Comparison of ENCODE assay signal across 12 cellular contexts in the genomic region with DNA sequence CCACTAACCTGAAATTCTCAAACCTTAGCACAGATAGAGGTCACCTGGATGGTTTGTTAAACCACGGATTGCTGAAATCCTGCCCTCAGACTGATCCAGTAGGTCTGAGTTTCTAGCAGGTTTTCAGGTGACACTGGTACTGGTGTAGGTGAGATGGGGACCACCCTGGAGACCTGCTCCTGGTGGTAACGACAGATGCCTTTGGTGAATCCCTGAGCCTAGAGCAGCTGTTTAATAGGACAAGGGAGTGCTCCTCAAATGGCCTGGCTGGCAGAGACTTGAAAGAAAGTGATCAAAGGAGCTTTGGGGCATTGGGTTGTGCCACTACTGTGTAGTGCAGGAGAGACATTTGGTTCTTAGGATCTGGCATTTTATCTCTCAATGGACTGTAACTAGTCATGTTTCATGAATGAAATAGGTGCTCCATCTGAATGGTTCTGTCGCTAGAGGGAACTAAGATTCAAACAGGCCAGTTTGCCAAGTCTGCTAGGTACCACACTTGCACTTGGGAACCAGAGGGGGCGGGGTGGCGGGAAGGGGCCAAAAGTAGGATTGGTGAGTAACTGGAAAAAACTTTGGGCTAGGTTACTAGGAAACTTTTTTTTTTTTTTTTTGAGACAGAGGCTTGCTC. TPM values are rescaled to one million over a fixed set of nuclear protein-coding genes. Genes with fewer than 3 reads are reported as not detected.
DNase-seq lines count a peak whose midpoint lies in the region; ATAC-seq, FAIRE-seq and TF ChIP-seq lines count a peak whose summit lies in the region.
"Had no signal": no experiment of that assay in that cellular context is flagged by ENCODE, and none has a peak within 500 bp of the region (broad histone marks: within the 10 kb centered on the region; RNA-seq: fewer than 3 reads in every experiment).

No MANE protein-coding gene starts in this region.

- no peaks in the 10 kb centered on the region for H3K27me3 ChIP-seq in ACC112 (ENCODE audit: insufficient read depth, low read length)

- TF ChIP-seq CTCF in glutamatergic neuron (IDR thresholded peaks at IDR 0.05; ENCODE audit: partially characterized antibody, unreplicated experiment) = no peak

- H3K27ac ChIP-seq in ACC112 (ENCODE audit: low read depth, low read length) = peak overlapping the region; percentile 71

- DNase-seq in GM12891 (ENCODE audit: insufficient read length, low spot score) = no peak
- peak; percentile 48 for DNase-seq in SW480 (ENCODE audit: low spot score)
- DNase-seq in glutamatergic neuron = no peak
- no peak for DNase-seq in Right ventricle myocardium inferior (ENCODE audit: missing footprints)
- no peak for DNase-seq in stimulated activated naive CD8-positive, alpha-beta T cell treated with anti-CD3 and anti-CD28 coated beads, Interleukin-15, amount 100 ng/mL, for 72 hours
- DNase-seq in activated effector memory CD4-positive, alpha-beta T cell treated with Interleukin-2 at 50 U/mL for 16 hours = no peak
- DNase-seq: activated CD4-positive, alpha-beta T cell treated with anti-CD3 and anti-CD28 coated beads for 4 hours; GOT3; midbrain; NCI-H187 had no signal

- peak; percentile 86 for TF ChIP-seq POLR2A in GM12891 (IDR thresholded peaks at IDR 0.05; ENCODE audit: low read depth, low read length)

- no peaks in the 10 kb centered on the region for H3K27me3 Mint-ChIP-seq in glutamatergic neuron (ENCODE audit: unreplicated experiment)
- no peaks in the 10 kb centered on the region for H3K27me3 Mint-ChIP-seq in stimulated activated naive CD8-positive, alpha-beta T cell treated with anti-CD3 and anti-CD28 coated beads, Interleukin-15, amount 100 ng/mL, for 72 hours

- ATAC-seq in HG03175 (IDR thresholded peaks at IDR 0.05; ENCODE audit: unreplicated experiment) (no peak), Right ventricle myocardium inferior (no peak)
- ATAC-seq in stimulated activated naive CD8-positive, alpha-beta T cell treated with anti-CD3 and anti-CD28 coated beads, Interleukin-15, amount 100 ng/mL, for 72 hours = no peak

- H3K4me1 Mint-ChIP-seq in glutamatergic neuron (ENCODE audit: low read depth, unreplicated experiment) = peaks cover 7% of the 10 kb centered on the region
- H3K4me1 Mint-ChIP-seq in stimulated activated naive CD8-positive, alpha-beta T cell treated with anti-CD3 and anti-CD28 coated beads, Interleukin-15, amount 100 ng/mL, for 72 hours = peaks cover 48% of the 10 kb centered on the region

- H3K4me1 ChIP-seq in ACC112 (ENCODE audit: control insufficient read depth, insufficient read depth, low read length, unreplicated experiment) = peaks cover 44% of the 10 kb centered on the region

- H3K4me3 ChIP-seq in ACC112 (ENCODE audit: low read depth, low read length) = no peak overlapping the region

- H3K79me2 ChIP-seq in ACC112 (ENCODE audit: control insufficient read depth, insufficient read depth, low read length, unreplicated experiment) = peaks cover 45% of the 10 kb centered on the region

- no peak overlapping the region for H3K4me3 Mint-ChIP-seq in glutamatergic neuron (ENCODE audit: unreplicated experiment)
- H3K4me3 Mint-ChIP-seq in stimulated activated naive CD8-positive, alpha-beta T cell treated with anti-CD3 and anti-CD28 coated beads, Interleukin-15, amount 100 ng/mL, for 72 hours = no peak overlapping the region

- no peak overlapping the region for H2AFZ ChIP-seq in ACC112 (ENCODE audit: low read length, unreplicated experiment)

- peaks cover 25% of the 10 kb centered on the region for H3K36me3 ChIP-seq in ACC112 (ENCODE audit: insufficient read depth, low read length)

- H3K36me3 Mint-ChIP-seq in glutamatergic neuron (ENCODE audit: unreplicated experiment) = no peaks in the 10 kb centered on the region

- no peak for FAIRE-seq in GM12891 (lab: Jason Lieb, UNC)

- intact Hi-C loops in Right ventricle myocardium inferior (cut with DNase I) = no loop called here

- H3K27ac Mint-ChIP-seq in glutamatergic neuron (ENCODE audit: unreplicated experiment) = peak overlapping the region; percentile 43
- peak overlapping the region in 1 of 2 donors; percentile 89 for H3K27ac Mint-ChIP-seq in stimulated activated naive CD8-positive, alpha-beta T cell treated with anti-CD3 and anti-CD28 coated beads, Interleukin-15, amount 100 ng/mL, for 72 hours

- H3K9me3 Mint-ChIP-seq in glutamatergic neuron (ENCODE audit: unreplicated experiment) = peaks cover 7% of the 10 kb centered on the region
- no peaks in the 10 kb centered on the region for H3K9me3 Mint-ChIP-seq in stimulated activated naive CD8-positive, alpha-beta T cell treated with anti-CD3 and anti-CD28 coated beads, Interleukin-15, amount 100 ng/mL, for 72 hours

TF ChIP-seq in GM12891, 5 proteins besides CTCF, POLR2A, EP300 and RAD21:
- TF ChIP-seq POLR2AphosphoS5 (IDR thresholded peaks at IDR 0.05; ENCODE audit: low read depth, low read length) (peak; percentile 80), TAF1 (IDR thresholded peaks at IDR 0.05; ENCODE audit: low read depth, low read length) (no peak), POU2F2 (IDR thresholded peaks at IDR 0.05; ENCODE audit: low read depth, low read length) (peak; percentile 68; the same call in 1 of the 2 replicates), SPI1 (IDR thresholded peaks at IDR 0.05; ENCODE audit: low read depth, low read length) (no peak), PAX5 (IDR thresholded peaks at IDR 0.05; ENCODE audit: insufficient read depth, low read length, severe bottlenecking) (no peak)

RNA-seq across cellular contexts. Expression of a gene that starts 2.9 kb away (rescaled TPM):
- 69.4 TPM for polyA plus RNA-seq in GM12891 (2012; ENCODE audit: low read depth, missing spikeins)
- total RNA-seq in glutamatergic neuron (ENCODE audit: unreplicated experiment) = not detected
- total RNA-seq in Right ventricle myocardium inferior = 15.9 TPM

RNA-seq across cellular contexts. Expression of a gene that starts 5.4 kb away (rescaled TPM):
- polyA plus RNA-seq in GM12891 (2012; ENCODE audit: low read depth, missing spikeins) = 7,775 TPM
- total RNA-seq in glutamatergic neuron (ENCODE audit: unreplicated experiment) = 658 TPM
- 791 TPM for total RNA-seq in Right ventricle myocardium inferior

RNA-seq across cellular contexts. Expression of a gene that starts 18.5 kb away (rescaled TPM):
- polyA plus RNA-seq in GM12891 (2012; ENCODE audit: low read depth, missing spikeins) = 13.0 TPM
- 413 TPM for total RNA-seq in glutamatergic neuron (ENCODE audit: unreplicated experiment)
- total RNA-seq in Right ventricle myocardium inferior = 90.5 TPM

RNA-seq across cellular contexts. Expression of a gene that starts 21.4 kb away (rescaled TPM):
- polyA plus RNA-seq in GM12891 (2012; ENCODE audit: low read depth, missing spikeins) = 0.08 TPM
- total RNA-seq in glutamatergic neuron (ENCODE audit: unreplicated experiment) (75.8 TPM), Right ventricle myocardium inferior (1.5 TPM)

RNA-seq across cellular contexts. Expression of a gene that starts 23.3 kb away (rescaled TPM):
- polyA plus RNA-seq in GM12891 (2012; ENCODE audit: low read depth, missing spikeins) = 6.9 TPM
- total RNA-seq in glutamatergic neuron (ENCODE audit: unreplicated experiment) = 14.0 TPM
- total RNA-seq in Right ventricle myocardium inferior = 10.4 TPM

Comparison
In these comparisons a context has a peak if more than half of its experiments do, and no peak if none do; other contexts are left out.
1. RNA of a gene that starts 2.9 kb away (total RNA-seq): 15.9 TPM in Right ventricle myocardium inferior (single experiment); not detected in glutamatergic neuron (single experiment); every median in the first group is over 10 times any median in the second.